In the genomic region with DNA sequence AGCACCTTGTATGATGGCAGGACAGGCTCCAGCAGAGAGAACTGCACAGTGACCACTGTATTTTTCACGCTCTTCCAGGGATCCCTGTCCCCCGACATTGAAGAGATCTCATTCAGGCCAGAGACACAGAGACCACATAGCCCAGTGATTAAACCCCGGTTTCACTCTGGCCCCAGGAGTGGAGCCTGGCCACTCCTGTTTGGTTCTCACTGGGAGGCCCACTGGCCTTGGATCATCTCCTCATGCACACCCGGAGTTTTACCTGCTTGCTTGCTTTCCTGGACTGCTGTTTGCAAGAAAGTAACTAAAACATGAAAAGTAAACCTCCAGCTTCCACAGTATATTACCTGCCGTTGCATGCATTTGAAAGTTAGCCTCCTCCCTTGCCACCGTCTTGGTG, we compare ENCODE assay signal across 19 cellular contexts. TPM values are rescaled to one million over a fixed set of nuclear protein-coding genes. Genes with fewer than 3 reads are reported as not detected.
"Had no signal": no experiment of that assay in that cellular context is flagged by ENCODE, and none has a peak within 500 bp of the region (broad histone marks: within the 10 kb centered on the region; RNA-seq: fewer than 3 reads in every experiment).

No MANE protein-coding gene starts in this region.

- H3K4me3 Mint-ChIP-seq: activated B cell treated with CpG ODN at 0.5 μM for 24 hours; activated CD4-positive, alpha-beta memory T cell treated with anti-CD3 and anti-CD28 coated beads for 36 hours; effector memory CD8-positive, alpha-beta T cell; mesothelial cell of epicardium; nephron progenitor cell; stimulated activated effector memory CD8-positive, alpha-beta T cell treated with anti-CD3 and anti-CD28 coated beads, Interleukin-12 subunit alpha, Interleukin-12 subunit beta, amount 100 ng/mL, for 72 hours had no signal

- FAIRE-seq: islet of Langerhans had no signal

- H3K27me3 ChIP-seq: stomach, upper lobe of left lung had no signal

- H3K9me3 ChIP-seq: stomach, upper lobe of left lung had no signal

- H3K27me3 Mint-ChIP-seq: activated B cell treated with CpG ODN at 0.5 μM for 24 hours; activated CD4-positive, alpha-beta memory T cell treated with anti-CD3 and anti-CD28 coated beads for 36 hours; effector memory CD8-positive, alpha-beta T cell had no signal

- H3K9me3 Mint-ChIP-seq: activated B cell treated with CpG ODN at 0.5 μM for 24 hours; activated CD4-positive, alpha-beta memory T cell treated with anti-CD3 and anti-CD28 coated beads for 36 hours; effector memory CD8-positive, alpha-beta T cell; mesothelial cell of epicardium; nephron progenitor cell; stimulated activated effector memory CD8-positive, alpha-beta T cell treated with anti-CD3 and anti-CD28 coated beads, Interleukin-12 subunit alpha, Interleukin-12 subunit beta, amount 100 ng/mL, for 72 hours had no signal

- H3K27ac Mint-ChIP-seq: activated B cell treated with CpG ODN at 0.5 μM for 24 hours; activated CD4-positive, alpha-beta memory T cell treated with anti-CD3 and anti-CD28 coated beads for 36 hours; mesothelial cell of epicardium; nephron progenitor cell; stimulated activated effector memory CD8-positive, alpha-beta T cell treated with anti-CD3 and anti-CD28 coated beads, Interleukin-12 subunit alpha, Interleukin-12 subunit beta, amount 100 ng/mL, for 72 hours had no signal

- DNase-seq: activated B cell treated with CpG ODN at 0.5 μM for 24 hours; activated CD4-positive, alpha-beta memory T cell treated with anti-CD3 and anti-CD28 coated beads for 36 hours; activated CD4-positive, alpha-beta T cell treated with anti-CD3 and anti-CD28 coated beads for 4 hours; activated effector memory CD4-positive, alpha-beta T cell treated with Interleukin-2 at 50 U/mL for 16 hours; activated naive CD4-positive, alpha-beta T cell treated with anti-CD3 and anti-CD28 coated beads, Interleukin-2, amount 50 U/mL, for 16 hours; effector memory CD8-positive, alpha-beta T cell; foreskin fibroblast; nephron progenitor cell; nucleus accumbens; stimulated activated CD4-positive, alpha-beta T cell treated with anti-CD3 and anti-CD28 coated beads, Interleukin-4, amount 100 ng/mL, for 24 hours; stomach; upper lobe of left lung had no signal

- H3K4me3 ChIP-seq: lung, skin epidermis, stomach, upper lobe of left lung had no signal

- H3K27ac ChIP-seq: skin epidermis, stomach, upper lobe of left lung had no signal

- ATAC-seq: effector memory CD8-positive, alpha-beta T cell; left colon; stimulated activated effector memory CD8-positive, alpha-beta T cell treated with anti-CD3 and anti-CD28 coated beads, Interleukin-12 subunit alpha, Interleukin-12 subunit beta, amount 100 ng/mL, for 72 hours had no signal

- H3K4me1 ChIP-seq: upper lobe of left lung had no signal

RNA-seq across cellular contexts. Expression of a gene that starts 13.2 kb away (rescaled TPM):
- total RNA-seq: activated CD4-positive, alpha-beta memory T cell treated with anti-CD3 and anti-CD28 coated beads for 36 hours; glomerular endothelial cell; mesothelial cell of epicardium had no signal
